In genomic region chr12:93306636-93307035, GRCh38 we compare ENCODE assay signal across 38 cellular contexts.
"Had no signal": no experiment of that assay in that cellular context is flagged by ENCODE, and none has a peak within 500 bp of the region (broad histone marks: within the 10 kb centered on the region; RNA-seq: fewer than 3 reads in every experiment).

No MANE protein-coding gene starts in this region.

- H3K4me1 ChIP-seq: adrenal gland, body of pancreas had no signal

- H3K9me3 Mint-ChIP-seq: activated T-helper 17 cell treated with anti-CD3 and anti-CD28 coated beads, Interleukin-2, amount 50 U/mL, for 72 hours; T-helper 2 cell treated with Interferon-gamma antibody and Interleukin-4, amounts not matched to agents 5 μg/mL and 100 μg/mL, for 36 hours had no signal

- ATAC-seq: activated CD4-positive, alpha-beta T cell treated with anti-CD3 and anti-CD28 coated beads for 36 hours; activated CD4-positive, CD25-positive, alpha-beta regulatory T cell treated with anti-CD3 and anti-CD28 coated beads, Interleukin-2, amount 50 U/mL, for 24 hours; activated CD8-positive, alpha-beta T cell treated with anti-CD3 and anti-CD28 coated beads for 36 hours; activated naive CD4-positive, alpha-beta T cell treated with anti-CD3 and anti-CD28 coated beads, Interleukin-2, amount 50 U/mL, for 72 hours; activated T-cell treated with anti-CD3 and anti-CD28 coated beads, Interleukin-2, amount 50 U/mL, for 4 hours; activated T-cell treated with anti-CD3 and anti-CD28 coated beads, Interleukin-2, amount 50 U/mL, for 72 hours; activated T-helper 17 cell treated with anti-CD3 and anti-CD28 coated beads, Interleukin-2, amount 50 U/mL, for 72 hours; body of pancreas had no signal

- H3K27me3 Mint-ChIP-seq: activated CD4-positive, alpha-beta T cell treated with anti-CD3 and anti-CD28 coated beads for 36 hours; activated CD8-positive, alpha-beta T cell treated with anti-CD3 and anti-CD28 coated beads for 36 hours; activated naive CD8-positive, alpha-beta T cell treated with anti-CD3 and anti-CD28 coated beads for 36 hours had no signal

- H3K27ac Mint-ChIP-seq: activated CD4-positive, alpha-beta memory T cell treated with anti-CD3 and anti-CD28 coated beads for 36 hours; activated CD4-positive, alpha-beta T cell treated with anti-CD3 and anti-CD28 coated beads for 36 hours; activated CD8-positive, alpha-beta T cell treated with anti-CD3 and anti-CD28 coated beads for 36 hours; activated naive CD4-positive, alpha-beta T cell treated with anti-CD3 and anti-CD28 coated beads for 36 hours; activated naive CD4-positive, alpha-beta T cell treated with anti-CD3 and anti-CD28 coated beads, Interleukin-2, amount 50 U/mL, for 72 hours; activated naive CD8-positive, alpha-beta T cell treated with anti-CD3 and anti-CD28 coated beads for 36 hours; activated T-helper 1 cell treated with anti-CD3 and anti-CD28 coated beads, Interleukin-12 subunit alpha, Interleukin-12 subunit beta, Interleukin-2, Interleukin-4 antibody, amounts not matched to agents 30 ng/mL and 10 ng/mL and 1 ng/mL, durations not matched to agents 14 hours and 24 hours and 36 hours; activated T-helper 17 cell treated with anti-CD3 and anti-CD28 coated beads, Interleukin-2, amount 50 U/mL, for 72 hours; T-helper 1 cell treated with Interleukin-12 subunit alpha and Interleukin-12 subunit beta and Interleukin-4 antibody, amounts not matched to agents 30 μg/mL and 1 μg/mL, for 36 hours; T-helper 2 cell treated with Interferon-gamma antibody and Interleukin-4, amounts not matched to agents 5 μg/mL and 100 μg/mL, for 36 hours had no signal

- DNase-seq: activated CD4-positive, alpha-beta memory T cell treated with anti-CD3 and anti-CD28 coated beads for 36 hours; activated CD4-positive, alpha-beta T cell treated with anti-CD3 and anti-CD28 coated beads for 1 hour; activated CD4-positive, alpha-beta T cell treated with anti-CD3 and anti-CD28 coated beads for 36 hours; activated CD4-positive, alpha-beta T cell treated with anti-CD3 and anti-CD28 coated beads for 48 hours; activated CD4-positive, alpha-beta T cell treated with anti-CD3 and anti-CD28 coated beads, Interleukin-2, amount 50 U/mL, for 1 hour; activated CD4-positive, alpha-beta T cell treated with anti-CD3 and anti-CD28 coated beads, Interleukin-2, amount 50 U/mL, for 4 hours; activated CD4-positive, CD25-positive, alpha-beta regulatory T cell; activated CD8-positive, alpha-beta memory T cell treated with anti-CD3 and anti-CD28 coated beads, Interleukin-2, amount 50 U/mL, for 4 hours; activated CD8-positive, alpha-beta T cell treated with anti-CD3 and anti-CD28 coated beads for 36 hours; activated effector memory CD4-positive, alpha-beta T cell treated with anti-CD3 and anti-CD28 coated beads, Interleukin-2, amount 50 U/mL, for 16 hours; activated gamma-delta T cell treated with Interleukin-2 at 50 U/mL for 16 hours; activated naive CD4-positive, alpha-beta T cell; activated naive CD4-positive, alpha-beta T cell treated with anti-CD3 and anti-CD28 coated beads for 36 hours; activated naive CD4-positive, alpha-beta T cell treated with anti-CD3 and anti-CD28 coated beads, Interleukin-2, amount 50 U/mL, for 16 hours; activated naive CD8-positive, alpha-beta T cell treated with anti-CD3 and anti-CD28 coated beads for 36 hours; activated T-cell treated with anti-CD3 and anti-CD28 coated beads for 4 hours; activated T-cell treated with anti-CD3 and anti-CD28 coated beads, Interleukin-2, amount 50 U/mL, for 1 hour; activated T-cell treated with anti-CD3 and anti-CD28 coated beads, Interleukin-2, amount 50 U/mL, for 4 hours; activated T-cell treated with anti-CD3 and anti-CD28 coated beads, Interleukin-2, amount 50 U/mL, for 72 hours; adrenal gland; amniotic stem cell; aorta; body of pancreas; brain microvascular endothelial cell; central memory CD4-positive, alpha-beta T cell; T-helper 1 cell; T-helper 2 cell; T-helper 9 cell had no signal

- H3K36me3 Mint-ChIP-seq: activated CD4-positive, alpha-beta memory T cell treated with anti-CD3 and anti-CD28 coated beads for 36 hours had no signal

- H3K36me3 ChIP-seq: adrenal gland, brain microvascular endothelial cell, breast epithelium had no signal

- FAIRE-seq: astrocyte, TTC549 had no signal

- H3K27me3 ChIP-seq: adrenal gland, body of pancreas, brain microvascular endothelial cell, breast epithelium had no signal

- H3K4me1 Mint-ChIP-seq: activated CD4-positive, alpha-beta T cell treated with anti-CD3 and anti-CD28 coated beads for 36 hours; activated naive CD8-positive, alpha-beta T cell treated with anti-CD3 and anti-CD28 coated beads for 36 hours; activated T-helper 17 cell treated with anti-CD3 and anti-CD28 coated beads, Interleukin-2, amount 50 U/mL, for 72 hours had no signal

- H3K27ac ChIP-seq: adrenal gland, body of pancreas, brain microvascular endothelial cell, breast epithelium, VCaP had no signal

- H3K4me3 Mint-ChIP-seq: activated CD4-positive, alpha-beta memory T cell treated with anti-CD3 and anti-CD28 coated beads for 36 hours; activated CD4-positive, alpha-beta T cell treated with anti-CD3 and anti-CD28 coated beads for 36 hours; activated CD8-positive, alpha-beta T cell treated with anti-CD3 and anti-CD28 coated beads for 36 hours; activated naive CD4-positive, alpha-beta T cell treated with anti-CD3 and anti-CD28 coated beads for 36 hours; activated naive CD8-positive, alpha-beta T cell treated with anti-CD3 and anti-CD28 coated beads for 36 hours; activated T-cell treated with anti-CD3 and anti-CD28 coated beads, Interleukin-2, amount 50 U/mL, for 4 hours; activated T-cell treated with anti-CD3 and anti-CD28 coated beads, Interleukin-2, amount 50 U/mL, for 72 hours; activated T-helper 1 cell treated with anti-CD3 and anti-CD28 coated beads, Interleukin-12 subunit alpha, Interleukin-12 subunit beta, Interleukin-2, Interleukin-4 antibody, amounts not matched to agents 30 ng/mL and 10 ng/mL and 1 ng/mL, durations not matched to agents 14 hours and 24 hours and 36 hours; activated T-helper 17 cell treated with anti-CD3 and anti-CD28 coated beads, Interleukin-2, amount 50 U/mL, for 72 hours; T-helper 1 cell treated with Interleukin-12 subunit alpha and Interleukin-12 subunit beta and Interleukin-4 antibody, amounts not matched to agents 30 μg/mL and 1 μg/mL, for 36 hours; T-helper 2 cell treated with Interferon-gamma antibody and Interleukin-4, amounts not matched to agents 5 μg/mL and 100 μg/mL, for 36 hours had no signal

- H3K4me3 ChIP-seq: adrenal gland, body of pancreas, breast epithelium had no signal

- H3K9me3 ChIP-seq: body of pancreas had no signal
